1 cellular context compared by ENCODE assay signal in the genomic region with DNA sequence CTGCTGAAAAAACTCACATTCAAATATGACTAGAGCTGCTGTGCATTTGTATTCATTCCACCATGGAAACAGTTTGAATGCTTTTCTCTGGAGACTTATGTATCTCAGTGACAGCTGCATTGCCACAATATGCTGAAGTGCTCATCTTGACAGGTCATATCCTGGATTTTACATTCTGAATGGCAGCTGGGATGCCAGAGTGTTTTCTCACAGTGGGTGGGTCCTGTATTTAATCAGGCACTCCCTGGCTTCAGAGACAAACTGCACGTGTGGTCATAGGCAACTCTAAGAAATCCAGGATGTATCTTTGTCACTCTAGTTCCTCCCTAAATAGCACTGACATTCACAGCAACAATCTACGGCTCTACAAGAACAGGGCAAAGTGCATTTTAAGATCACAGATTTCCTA.
TF ChIP-seq lines count a peak whose summit lies in the region.

No MANE protein-coding gene starts in this region.

TF ChIP-seq in H1, 55 proteins besides CTCF, POLR2A, EP300 and RAD21 (continued from another document):
- TF ChIP-seq ATF2 (IDR thresholded peaks at IDR 0.05; ENCODE audit: low read length) = no peak
- no peak for TF ChIP-seq RFX5 (IDR thresholded peaks at IDR 0.05; ENCODE audit: borderline replicate concordance, low read depth, low read length)
- TF ChIP-seq CREB1 (IDR thresholded peaks at IDR 0.05) = no peak
- no peak for TF ChIP-seq PHF8 (conservative IDR thresholded peaks at IDR 0.05; ENCODE audit: low read depth, low read length)
